8 cellular contexts compared by ENCODE assay signal in the genomic region with DNA sequence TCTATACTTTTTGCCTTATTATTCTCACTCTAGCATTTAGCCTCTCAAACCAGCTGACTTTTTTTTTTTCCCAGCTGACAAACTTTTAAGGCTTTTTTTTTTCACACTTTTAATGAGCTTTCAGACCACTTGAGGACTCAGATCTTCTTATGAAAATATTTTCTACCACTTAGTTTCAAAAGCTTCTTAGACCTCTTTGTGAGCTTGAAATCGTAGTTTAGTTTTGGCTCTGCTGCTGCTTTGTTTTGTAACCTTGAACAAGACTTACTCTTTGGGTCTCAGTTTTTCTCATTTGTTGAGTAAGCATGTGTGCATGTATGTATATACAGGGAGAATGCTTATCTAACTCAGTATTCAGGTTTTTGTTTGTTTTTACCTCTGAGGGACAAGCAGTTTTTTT. TPM values are rescaled to one million over a fixed set of nuclear protein-coding genes. Genes with fewer than 3 reads are reported as not detected.
DNase-seq lines count a peak whose midpoint lies in the region; ATAC-seq, FAIRE-seq and TF ChIP-seq lines count a peak whose summit lies in the region.

No MANE protein-coding gene starts in this region.

- H2AFZ ChIP-seq in astrocyte (ENCODE audit: low read depth, low read length) = no peak overlapping the region

- intact Hi-C loops in activated CD4-positive, alpha-beta memory T cell treated with anti-CD3 and anti-CD28 coated beads for 36 hours (cut with micrococcal nuclease) = loop anchor here (10.0 kb wide), 3 partner anchors 307 to 997 kb away; partner anchors contain the start of gene ABI2
- intact Hi-C loops in testis (cut with DNase I; ENCODE audit: low total_unique reads) = no loop called here

- H3K36me3 Mint-ChIP-seq in activated CD4-positive, alpha-beta memory T cell treated with anti-CD3 and anti-CD28 coated beads for 36 hours = no peaks in the 10 kb centered on the region
- no peaks in the 10 kb centered on the region for H3K36me3 Mint-ChIP-seq in activated CD4-positive, alpha-beta memory T cell treated with anti-CD3 and anti-CD28 coated beads, Interleukin-2, amount 10 ng/mL, durations not matched to agents 7 days and 5 days (ENCODE audit: low read depth)
- peaks cover 2% of the 10 kb centered on the region for H3K36me3 Mint-ChIP-seq in astrocyte (ENCODE audit: low read depth, unreplicated experiment)

- H3K27ac ChIP-seq in astrocyte (ENCODE audit: low read depth, low read length) (no peak overlapping the region), testis (peak overlapping the region; percentile 16 to 68)

- H3K9ac ChIP-seq in astrocyte (ENCODE audit: low read length) = peak overlapping the region; percentile 56

- DNase-seq in activated CD4-positive, alpha-beta memory T cell treated with anti-CD3 and anti-CD28 coated beads for 36 hours = no peak
- DNase-seq in activated CD4-positive, alpha-beta memory T cell treated with anti-CD3 and anti-CD28 coated beads, Interleukin-2, amount 10 ng/mL, durations not matched to agents 7 days and 5 days = no peak
- DNase-seq in astrocyte (ENCODE audit: low read depth) (no peak), left kidney (ENCODE audit: low read depth, low spot score) (peak; percentile 15), testis (no peak), LoVo (ENCODE audit: low spot score) (no peak), NCI-H1417 treated with DMSO at 0.1 percent for 48 hours (lab: John Stamatoyannopoulos, UW) (no peak)

- H3K36me3 ChIP-seq in astrocyte (ENCODE audit: insufficient read depth, low read length) = no peaks in the 10 kb centered on the region
- H3K36me3 ChIP-seq in testis (ENCODE audit: low read depth, missing control alignments) = no peaks in the 10 kb centered on the region

- POLR2A ChIA-PET in activated CD4-positive, alpha-beta memory T cell treated with anti-CD3 and anti-CD28 coated beads for 36 hours (lab: Charles Lee) = no interaction called here
- POLR2A ChIA-PET in activated CD4-positive, alpha-beta memory T cell treated with anti-CD3 and anti-CD28 coated beads, Interleukin-2, amount 10 ng/mL, durations not matched to agents 7 days and 5 days (lab: Charles Lee) = interaction anchor here (0.9 kb wide), 1 partner anchor 28 kb away, joined by 3 read pairs; no protein-coding TSS in a partner anchor

- WGBS in testis, 2 donors = 15 to 44% methylated on average over 1 of the region's 1 CpG

- H3K9me3 Mint-ChIP-seq in activated CD4-positive, alpha-beta memory T cell treated with anti-CD3 and anti-CD28 coated beads for 36 hours = no peaks in the 10 kb centered on the region
- no peaks in the 10 kb centered on the region for H3K9me3 Mint-ChIP-seq in activated CD4-positive, alpha-beta memory T cell treated with anti-CD3 and anti-CD28 coated beads, Interleukin-2, amount 10 ng/mL, durations not matched to agents 7 days and 5 days
- no peaks in the 10 kb centered on the region for H3K9me3 Mint-ChIP-seq in astrocyte (ENCODE audit: unreplicated experiment)

- H3K4me3 ChIP-seq in astrocyte (ENCODE audit: insufficient read depth, low read depth, low read length) (peak overlapping the region; percentile 40), testis (peak overlapping the region in 1 of 2 donors; percentile 0)

- peak overlapping the region; percentile 79 for H3K4me2 ChIP-seq in astrocyte (ENCODE audit: low read length)

- ATAC-seq in GM18861 (IDR thresholded peaks at IDR 0.05; ENCODE audit: unreplicated experiment) = no peak

- no peak for TF ChIP-seq CTCF in astrocyte (IDR thresholded peaks at IDR 0.05; ENCODE audit: insufficient read depth, low read depth, low read length)
- TF ChIP-seq CTCF in testis (IDR thresholded peaks at IDR 0.05) = no peak

- peaks cover 75% of the 10 kb centered on the region for H3K79me2 ChIP-seq in astrocyte (ENCODE audit: insufficient read depth, low read length)

- no peak for TF ChIP-seq POLR2A in testis (IDR thresholded peaks at IDR 0.05)

- H3K27me3 ChIP-seq in astrocyte (ENCODE audit: insufficient read depth, low read length) = no peaks in the 10 kb centered on the region
- no peaks in the 10 kb centered on the region for H3K27me3 ChIP-seq in testis

- peaks cover 41% of the 10 kb centered on the region for H3K4me1 Mint-ChIP-seq in activated CD4-positive, alpha-beta memory T cell treated with anti-CD3 and anti-CD28 coated beads for 36 hours (ENCODE audit: low read depth)
- H3K4me1 Mint-ChIP-seq in activated CD4-positive, alpha-beta memory T cell treated with anti-CD3 and anti-CD28 coated beads, Interleukin-2, amount 10 ng/mL, durations not matched to agents 7 days and 5 days = peaks cover 46% of the 10 kb centered on the region
- peaks cover 18% of the 10 kb centered on the region for H3K4me1 Mint-ChIP-seq in astrocyte (ENCODE audit: low read depth, unreplicated experiment)

- CTCF ChIA-PET in activated CD4-positive, alpha-beta memory T cell treated with anti-CD3 and anti-CD28 coated beads for 36 hours (lab: Charles Lee) = interaction anchor here (1.1 kb wide), 1 partner anchor 9 kb away, joined by 5 read pairs; no protein-coding TSS in a partner anchor
- CTCF ChIA-PET in activated CD4-positive, alpha-beta memory T cell treated with anti-CD3 and anti-CD28 coated beads, Interleukin-2, amount 10 ng/mL, durations not matched to agents 7 days and 5 days (lab: Charles Lee) = interaction anchor here (0.6 to 1.5 kb wide), 3 partner anchors 147 to 444 kb away, joined by 3 read pairs; partner anchors contain the start of gene ICA1L

- H3K4me3 Mint-ChIP-seq in activated CD4-positive, alpha-beta memory T cell treated with anti-CD3 and anti-CD28 coated beads for 36 hours = peak overlapping the region; percentile 2
- H3K4me3 Mint-ChIP-seq in activated CD4-positive, alpha-beta memory T cell treated with anti-CD3 and anti-CD28 coated beads, Interleukin-2, amount 10 ng/mL, durations not matched to agents 7 days and 5 days = no peak overlapping the region
- H3K4me3 Mint-ChIP-seq in astrocyte (ENCODE audit: unreplicated experiment) = peak overlapping the region; percentile 85

- peak; percentile 32 for FAIRE-seq in astrocyte (lab: Jason Lieb, UNC)

- H3K27ac Mint-ChIP-seq in activated CD4-positive, alpha-beta memory T cell treated with anti-CD3 and anti-CD28 coated beads for 36 hours = peak overlapping the region; percentile 7
- H3K27ac Mint-ChIP-seq in activated CD4-positive, alpha-beta memory T cell treated with anti-CD3 and anti-CD28 coated beads, Interleukin-2, amount 10 ng/mL, durations not matched to agents 7 days and 5 days = no peak overlapping the region
- H3K27ac Mint-ChIP-seq in astrocyte (ENCODE audit: unreplicated experiment) = no peak overlapping the region

- H3K9me3 ChIP-seq in astrocyte (ENCODE audit: insufficient read depth, low read depth, low read length) (no peaks in the 10 kb centered on the region), testis (no peaks in the 10 kb centered on the region)

- H3K27me3 Mint-ChIP-seq in activated CD4-positive, alpha-beta memory T cell treated with anti-CD3 and anti-CD28 coated beads for 36 hours = no peaks in the 10 kb centered on the region
- no peaks in the 10 kb centered on the region for H3K27me3 Mint-ChIP-seq in activated CD4-positive, alpha-beta memory T cell treated with anti-CD3 and anti-CD28 coated beads, Interleukin-2, amount 10 ng/mL, durations not matched to agents 7 days and 5 days
- H3K27me3 Mint-ChIP-seq in astrocyte (ENCODE audit: low read depth, unreplicated experiment) = no peaks in the 10 kb centered on the region

- H3K4me1 ChIP-seq in astrocyte (ENCODE audit: insufficient read depth, low read length) (peaks cover 23% of the 10 kb centered on the region), testis (peaks cover 19% of the 10 kb centered on the region)

- peaks cover 21% of the 10 kb centered on the region for H4K20me1 ChIP-seq in astrocyte (ENCODE audit: insufficient read depth, low read length)

RNA-seq across cellular contexts. Expression of gene NBEAL1, which starts 3.5 kb away (rescaled TPM):
- total RNA-seq in activated CD4-positive, alpha-beta memory T cell treated with anti-CD3 and anti-CD28 coated beads for 36 hours = 10 to 100 TPM; 10.6 to 11.6 TPM
- total RNA-seq in activated CD4-positive, alpha-beta memory T cell treated with anti-CD3 and anti-CD28 coated beads, Interleukin-2, amount 10 ng/mL, durations not matched to agents 7 days and 5 days = 10 to 100 TPM; 11.6 to 13.3 TPM
- total RNA-seq in astrocyte (33.4 and 35.9 TPM in 2 replicates), testis (10 to 100 TPM; 37.0 to 43.0 TPM)
- polyA plus RNA-seq in testis (ENCODE audit: insufficient read depth, low read depth, low replicate concordance) = 7.6 TPM
